30 cellular contexts compared by ENCODE assay signal in genomic region chr20:63142933-63143332, GRCh38.
"Had no signal": no experiment of that assay in that cellular context is flagged by ENCODE, and none has a peak within 500 bp of the region (broad histone marks: within the 10 kb centered on the region; RNA-seq: fewer than 3 reads in every experiment).

No MANE protein-coding gene starts in this region.

- H3K27ac ChIP-seq: adrenal gland, brain microvascular endothelial cell, colonic mucosa, epithelial cell of prostate, esophagus squamous epithelium, gastroesophageal sphincter, WERI-Rb-1 had no signal

- FAIRE-seq: astrocyte, bronchial epithelial cell, endometrium, endothelial cell of umbilical vein had no signal

- H3K36me3 ChIP-seq: adrenal gland, brain microvascular endothelial cell, colonic mucosa, esophagus squamous epithelium, gastroesophageal sphincter, WERI-Rb-1 had no signal

- H3K9me3 ChIP-seq: colonic mucosa had no signal

- H3K4me1 ChIP-seq: adrenal gland, colonic mucosa, esophagus squamous epithelium, gastroesophageal sphincter had no signal

- H3K4me3 ChIP-seq: adrenal gland, colonic mucosa, esophagus squamous epithelium, gastroesophageal sphincter had no signal

- ATAC-seq: activated CD4-positive, CD25-positive, alpha-beta regulatory T cell treated with anti-CD3 and anti-CD28 coated beads, Interleukin-2, amount 50 U/mL, for 24 hours; activated CD8-positive, alpha-beta T cell treated with anti-CD3 and anti-CD28 coated beads for 36 hours; activated naive CD8-positive, alpha-beta T cell treated with anti-CD3 and anti-CD28 coated beads, Interleukin-2, amount 50 U/mL, for 24 hours; gastroesophageal sphincter; T-helper 17 cell had no signal

- DNase-seq: activated B cell treated with CpG ODN at 0.5 μM for 24 hours; activated CD4-positive, alpha-beta T cell treated with anti-CD3 and anti-CD28 coated beads for 48 hours; activated CD4-positive, alpha-beta T cell treated with anti-CD3 and anti-CD28 coated beads, Interleukin-2, amount 50 U/mL, for 1 hour; activated CD4-positive, alpha-beta T cell treated with anti-CD3 and anti-CD28 coated beads, Interleukin-2, amount 50 U/mL, for 48 hours; activated CD8-positive, alpha-beta memory T cell treated with anti-CD3 and anti-CD28 coated beads for 24 hours; activated CD8-positive, alpha-beta T cell treated with anti-CD3 and anti-CD28 coated beads for 36 hours; activated effector memory CD4-positive, alpha-beta T cell treated with anti-CD3 and anti-CD28 coated beads, Interleukin-2, amount 50 U/mL, for 16 hours; activated naive CD4-positive, alpha-beta T cell treated with anti-CD3 and anti-CD28 coated beads for 36 hours; activated naive CD8-positive, alpha-beta T cell treated with anti-CD3 and anti-CD28 coated beads for 36 hours; activated naive CD8-positive, alpha-beta T cell treated with anti-CD3 and anti-CD28 coated beads, Interleukin-2, amount 50 U/mL, for 24 hours; activated T-cell treated with anti-CD3 and anti-CD28 coated beads, Interleukin-2, amount 50 U/mL, for 1 hour; activated T-cell treated with anti-CD3 and anti-CD28 coated beads, Interleukin-2, amount 50 U/mL, for 48 hours; adrenal gland; brain microvascular endothelial cell; caudate nucleus; colonic mucosa; effector CD8-positive, alpha-beta T cell; esophagus squamous epithelium; foreskin melanocyte; T-helper 1 cell; T-helper 17 cell; T1000; WERI-Rb-1 had no signal

- H3K27me3 ChIP-seq: brain microvascular endothelial cell, colonic mucosa had no signal
